Comparison of ENCODE assay signal across 10 cellular contexts in genomic region chr4:11470709-11471441, GRCh38. TPM values are rescaled to one million over a fixed set of nuclear protein-coding genes. Genes with fewer than 3 reads are reported as not detected.
A peak's percentile ranks its signal among the peaks of the same experiment; 100 is the strongest.
DNase-seq lines count a peak whose midpoint lies in the region; ATAC-seq and TF ChIP-seq lines count a peak whose summit lies in the region.
"Had no signal": no experiment of that assay in that cellular context is flagged by ENCODE, and none has a peak within 500 bp of the region (broad histone marks: within the 10 kb centered on the region; RNA-seq: fewer than 3 reads in every experiment).

No MANE protein-coding gene starts in this region.

- TF ChIP-seq CTCF in epithelial cell of esophagus (IDR thresholded peaks at IDR 0.05; ENCODE audit: insufficient read depth, low read depth, low read length, missing control alignments) (no peak), vagina (IDR thresholded peaks at IDR 0.05) (no peak), heart left ventricle (IDR thresholded peaks at IDR 0.05) (no peak)

- no peaks in the 10 kb centered on the region for H3K27me3 ChIP-seq in vagina
- no peaks in the 10 kb centered on the region for H3K27me3 ChIP-seq in heart left ventricle
- H3K27me3 ChIP-seq: pancreas had no signal

- no peaks in the 10 kb centered on the region for H3K36me3 ChIP-seq in vagina
- H3K36me3 ChIP-seq in heart left ventricle = no peaks in the 10 kb centered on the region
- H3K36me3 ChIP-seq: pancreas, thoracic aorta had no signal

- H3K27ac ChIP-seq in vagina = no peak overlapping the region
- H3K27ac ChIP-seq in heart left ventricle = peak overlapping the region in 1 of 12 donors; percentile 85
- H3K27ac ChIP-seq: thoracic aorta had no signal

- intact Hi-C loops in vagina (cut with DNase I) (no loop called here), heart left ventricle (cut with DNase I) (no loop called here)

- 72 to 74% (median 73%) methylated on average over 7 of the region's 7 CpGs for WGBS in heart left ventricle, 4 donors

- peak; percentile 28 for ATAC-seq in GM18498 (IDR thresholded peaks at IDR 0.05; ENCODE audit: unreplicated experiment)
- peak; percentile 8 for ATAC-seq in GM21576 (IDR thresholded peaks at IDR 0.05; ENCODE audit: unreplicated experiment)
- ATAC-seq in heart left ventricle = no peak

- H3K9me3 ChIP-seq in vagina (no peaks in the 10 kb centered on the region), heart left ventricle (no peaks in the 10 kb centered on the region)
- H3K9me3 ChIP-seq: pancreas, thoracic aorta had no signal

- TF ChIP-seq POLR2A in vagina (IDR thresholded peaks at IDR 0.05) (no peak), heart left ventricle (IDR thresholded peaks at IDR 0.05) (no peak)

- no peak overlapping the region for H3K4me3 ChIP-seq in epithelial cell of esophagus (ENCODE audit: low read length)
- no peak overlapping the region for H3K4me3 ChIP-seq in vagina
- peak overlapping the region in 1 of 12 donors; percentile 44 for H3K4me3 ChIP-seq in heart left ventricle
- H3K4me3 ChIP-seq: pancreas had no signal

- H3K4me1 ChIP-seq in vagina (no peaks in the 10 kb centered on the region), heart left ventricle (peaks cover 0 to 32% (median 0%) of the 10 kb centered on the region in 12 donors)
- H3K4me1 ChIP-seq: pancreas had no signal

- DNase-seq in HT-29 (ENCODE audit: low spot score) (peak; percentile 42), epithelial cell of esophagus (ENCODE audit: low read depth) (peak; percentile 83), vagina (ENCODE audit: extremely low spot score in 2 of 2) (no peak), NCI-H345 treated with DMSO at 0.1 percent for 48 hours (lab: John Stamatoyannopoulos, UW; ENCODE audit: unreplicated experiment) (no peak), ecto neural progenitor cell (ENCODE audit: low spot score) (no peak), heart left ventricle (no peak)
- DNase-seq: pancreas had no signal

RNA-seq across cellular contexts. Expression of gene HS3ST1, which starts 42.2 kb away (rescaled TPM):
- total RNA-seq in HT-29 (2014; rRNA removed; shearing (Covaris generic)) = 53.5 and 64.6 TPM in 2 replicates
- 8.1 TPM for total RNA-seq in vagina
- 1 to 10 TPM in 6 of 9 donors, under 1 TPM in 3; 0.33 to 2.5 (median 1.1) TPM for total RNA-seq in heart left ventricle
- polyA plus RNA-seq in heart left ventricle = 1 to 10 TPM in 1 of 2 donors, under 1 TPM in 1; 0.30 to 1.5 TPM

Comparison
In these comparisons a context has a peak if more than half of its experiments do, and no peak if none do; other contexts are left out.
1. ATAC-seq: peak in GM18498 (single experiment) and GM21576 (single experiment); none in heart left ventricle (0 of 4).
2. DNase-seq: peak in HT-29 (single experiment) and epithelial cell of esophagus (single experiment); none in vagina (0 of 2), NCI-H345 treated with DMSO at 0.1 percent for 48 hours (single experiment), ecto neural progenitor cell (single experiment) and heart left ventricle (0 of 5).